8 cellular contexts compared by ENCODE assay signal in the genomic region with DNA sequence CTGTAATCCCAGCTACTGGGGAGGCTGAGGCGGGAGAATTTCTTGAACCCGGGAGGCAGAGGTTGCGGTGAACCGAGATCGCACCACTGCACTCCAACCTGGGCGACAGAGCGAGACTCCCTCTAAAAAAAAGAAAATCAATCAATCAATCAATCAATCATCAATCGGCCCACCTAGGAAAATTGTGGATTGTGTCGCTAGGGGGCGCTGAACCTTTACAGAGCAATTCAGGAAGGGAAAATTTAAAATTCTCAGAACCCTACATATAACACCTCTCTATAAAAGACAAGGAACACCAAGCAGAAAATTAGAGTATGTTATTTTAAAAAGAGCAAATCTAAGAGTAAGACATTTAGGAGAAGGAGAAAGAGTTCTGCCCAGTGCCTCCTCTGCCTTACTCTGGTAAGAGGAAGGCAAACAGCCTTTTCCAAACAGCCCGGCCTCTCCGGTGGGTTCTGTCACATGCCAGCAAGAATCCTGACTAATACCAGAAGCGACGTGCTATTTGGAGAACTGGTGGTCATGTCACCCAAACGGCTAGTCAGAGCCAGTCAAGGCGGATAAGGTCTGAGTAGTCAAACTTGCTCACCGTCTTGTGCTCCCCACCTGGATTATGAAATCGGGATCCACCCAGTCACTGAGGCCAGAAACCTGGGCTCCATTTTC. TPM values are rescaled to one million over a fixed set of nuclear protein-coding genes. Genes with fewer than 3 reads are reported as not detected.
DNase-seq lines count a peak whose midpoint lies in the region; ATAC-seq lines count a peak whose summit lies in the region.

No MANE protein-coding gene starts in this region.

- no peak for ATAC-seq in left cardiac atrium
- no peak for ATAC-seq in GM21447 (IDR thresholded peaks at IDR 0.05; ENCODE audit: unreplicated experiment)

- intact Hi-C loops in left cardiac atrium (cut with DNase I) = loop anchor here in 1 of 2 donors (2.0 kb wide), 1 partner anchor 149 kb away; no protein-coding TSS in a partner anchor

- DNase-seq in NCI-H1105 treated with DMSO at 0.1 percent for 48 hours (lab: John Stamatoyannopoulos, UW) (peak; percentile 14), NCI-H1105 (lab: John Stamatoyannopoulos, UW) (no peak), OCI-M1 (lab: John Stamatoyannopoulos, UW) (peak; percentile 34), left cardiac atrium (peak; percentile 35), hippocampal formation (lab: John Stamatoyannopoulos, UW) (no peak)
- peak; percentile 34 for DNase-seq in activated effector memory CD4-positive, alpha-beta T cell treated with Interleukin-2 at 50 U/mL for 16 hours
- peak; percentile 52 for DNase-seq in stimulated activated CD4-positive, alpha-beta T cell treated with anti-CD3 and anti-CD28 coated beads, Interleukin-1b, Interleukin-23, amount 100 ng/mL, for 48 hours

RNA-seq across cellular contexts. Expression of gene SMCO1, which starts 22.3 kb away (rescaled TPM):
- total RNA-seq in left cardiac atrium = 10 to 100 TPM; 10.7 to 28.5 TPM

RNA-seq across cellular contexts. Expression of gene WDR53, which starts 30.9 kb away (rescaled TPM):
- 1 to 10 TPM; 8.8 to 9.4 TPM for total RNA-seq in left cardiac atrium

RNA-seq across cellular contexts. Expression of gene FBXO45, which starts 31.0 kb away (rescaled TPM):
- 1 to 10 TPM; 7.9 to 8.4 TPM for total RNA-seq in left cardiac atrium

RNA-seq across cellular contexts. Expression of gene RNF168, which starts 33.9 kb away (rescaled TPM):
- 10 to 100 TPM; 17.6 to 22.1 TPM for total RNA-seq in left cardiac atrium

Comparison
In these comparisons a context has a peak if more than half of its experiments do, and no peak if none do; other contexts are left out.
1. DNase-seq: peak in NCI-H1105 treated with DMSO at 0.1 percent for 48 hours (single experiment), OCI-M1 (single experiment), activated effector memory CD4-positive, alpha-beta T cell treated with Interleukin-2 at 50 U/mL for 16 hours (single experiment), left cardiac atrium (single experiment) and stimulated activated CD4-positive, alpha-beta T cell treated with anti-CD3 and anti-CD28 coated beads, Interleukin-1b, Interleukin-23, amount 100 ng/mL, for 48 hours (single experiment); none in NCI-H1105 (single experiment) and hippocampal formation (0 of 2).